Comparison of ENCODE assay signal across 8 cellular contexts in genomic region chr22:46731246-46732040, GRCh38. TPM values are rescaled to one million over a fixed set of nuclear protein-coding genes. Genes with fewer than 3 reads are reported as not detected.
DNase-seq lines count a peak whose midpoint lies in the region; ATAC-seq and TF ChIP-seq lines count a peak whose summit lies in the region.

No MANE protein-coding gene starts in this region.

- H3K4me1 Mint-ChIP-seq in CD14-positive monocyte, result peaks cover 31% of the 10 kb centered on the region
- H3K4me1 Mint-ChIP-seq in dendritic cell treated with granulocyte-macrophage colony-stimulating factor and Interleukin-4, amounts not matched to agents 40 ng/mL and 50 ng/mL, for 4 days (ENCODE audit: low read depth), result peaks cover 70% of the 10 kb centered on the region
- H3K4me1 Mint-ChIP-seq in natural killer cell treated with Interleukin-12 subunit alpha and Interleukin-12 subunit beta and Interleukin-15 and Interleukin-18, amount 100 ng/mL, for 72 hours (ENCODE audit: low read depth in 2 of 2), result peaks cover 28 to 41% of the 10 kb centered on the region in 2 donors

- peaks cover 0 to 1% (median 0%) of the 10 kb centered on the region in 3 donors for H3K27me3 Mint-ChIP-seq in CD14-positive monocyte (ENCODE audit: low read depth in 3 of 3)
- H3K27me3 Mint-ChIP-seq in dendritic cell treated with granulocyte-macrophage colony-stimulating factor and Interleukin-4, amounts not matched to agents 40 ng/mL and 50 ng/mL, for 4 days, result no peaks in the 10 kb centered on the region
- H3K27me3 Mint-ChIP-seq in natural killer cell treated with Interleukin-12 subunit alpha and Interleukin-12 subunit beta and Interleukin-15 and Interleukin-18, amount 100 ng/mL, for 72 hours, result no peaks in the 10 kb centered on the region

- H3K9me3 Mint-ChIP-seq in CD14-positive monocyte, result no peaks in the 10 kb centered on the region
- H3K9me3 Mint-ChIP-seq in dendritic cell treated with granulocyte-macrophage colony-stimulating factor and Interleukin-4, amounts not matched to agents 40 ng/mL and 50 ng/mL, for 4 days, result no peaks in the 10 kb centered on the region
- no peaks in the 10 kb centered on the region for H3K9me3 Mint-ChIP-seq in natural killer cell treated with Interleukin-12 subunit alpha and Interleukin-12 subunit beta and Interleukin-15 and Interleukin-18, amount 100 ng/mL, for 72 hours

- TF ChIP-seq CTCF in CD14-positive monocyte (IDR thresholded peaks at IDR 0.05), result no peak

- H3K27ac Mint-ChIP-seq in CD14-positive monocyte, result peak overlapping the region in 4 of 7 donors; percentile 65 to 83 (median 76)
- H3K27ac Mint-ChIP-seq in dendritic cell treated with granulocyte-macrophage colony-stimulating factor and Interleukin-4, amounts not matched to agents 40 ng/mL and 50 ng/mL, for 4 days, result peak overlapping the region; percentile 42
- H3K27ac Mint-ChIP-seq in natural killer cell treated with Interleukin-12 subunit alpha and Interleukin-12 subunit beta and Interleukin-15 and Interleukin-18, amount 100 ng/mL, for 72 hours, result peak overlapping the region; percentile 32 to 84

- H3K4me3 Mint-ChIP-seq in CD14-positive monocyte, result no peak overlapping the region
- no peak overlapping the region for H3K4me3 Mint-ChIP-seq in dendritic cell treated with granulocyte-macrophage colony-stimulating factor and Interleukin-4, amounts not matched to agents 40 ng/mL and 50 ng/mL, for 4 days
- H3K4me3 Mint-ChIP-seq in natural killer cell treated with Interleukin-12 subunit alpha and Interleukin-12 subunit beta and Interleukin-15 and Interleukin-18, amount 100 ng/mL, for 72 hours, result no peak overlapping the region

- peaks cover 29 to 60% of the 10 kb centered on the region in 2 donors for H3K36me3 Mint-ChIP-seq in CD14-positive monocyte
- peaks cover 71% of the 10 kb centered on the region for H3K36me3 Mint-ChIP-seq in dendritic cell treated with granulocyte-macrophage colony-stimulating factor and Interleukin-4, amounts not matched to agents 40 ng/mL and 50 ng/mL, for 4 days (ENCODE audit: low read depth)
- H3K36me3 Mint-ChIP-seq in natural killer cell treated with Interleukin-12 subunit alpha and Interleukin-12 subunit beta and Interleukin-15 and Interleukin-18, amount 100 ng/mL, for 72 hours, result no peaks in the 10 kb centered on the region

- intact Hi-C loops in CD14-positive monocyte (cut with micrococcal nuclease), result loop anchor here in 1 of 2 donors (10.0 kb wide), 1 partner anchor 137 kb away; no protein-coding TSS in a partner anchor
- intact Hi-C loops in dendritic cell treated with granulocyte-macrophage colony-stimulating factor and Interleukin-4, amounts not matched to agents 40 ng/mL and 50 ng/mL, for 4 days (cut with micrococcal nuclease), result loop anchor here (10.0 kb wide), 1 partner anchor 147 kb away; no protein-coding TSS in a partner anchor

- DNase-seq in CD14-positive monocyte (ENCODE audit: low spot score) (no peak), NCI-H1105 treated with DMSO at 0.1 percent for 48 hours (lab: John Stamatoyannopoulos, UW) (peak; percentile 88), NCI-H2227 (lab: John Stamatoyannopoulos, UW; ENCODE audit: unreplicated experiment) (no peak), COLO829 (ENCODE audit: low spot score) (no peak), NCI-H187 (lab: John Stamatoyannopoulos, UW) (no peak), OCI-M2 (lab: John Stamatoyannopoulos, UW; ENCODE audit: unreplicated experiment) (no peak)
- peak; percentile 47 for DNase-seq in natural killer cell treated with Interleukin-12 subunit alpha and Interleukin-12 subunit beta and Interleukin-15 and Interleukin-18, amount 100 ng/mL, for 72 hours (ENCODE audit: low spot score)

- ATAC-seq in natural killer cell treated with Interleukin-12 subunit alpha and Interleukin-12 subunit beta and Interleukin-15 and Interleukin-18, amount 100 ng/mL, for 72 hours, result no peak

RNA-seq across cellular contexts. Expression of gene CERK, which starts 6.6 kb away (rescaled TPM):
- 10 to 100 TPM; 22.4 to 24.5 TPM for polyA plus RNA-seq in CD14-positive monocyte
- total RNA-seq in natural killer cell treated with Interleukin-12 subunit alpha and Interleukin-12 subunit beta and Interleukin-15 and Interleukin-18, amount 100 ng/mL, for 72 hours, result 10 to 100 TPM; 38.1 to 55.8 TPM

RNA-seq across cellular contexts. Expression of gene TBC1D22A, which starts 31.0 kb away (rescaled TPM):
- 10 to 100 TPM; 25.9 to 29.5 TPM for polyA plus RNA-seq in CD14-positive monocyte
- total RNA-seq in natural killer cell treated with Interleukin-12 subunit alpha and Interleukin-12 subunit beta and Interleukin-15 and Interleukin-18, amount 100 ng/mL, for 72 hours, result 10 to 100 TPM; 31.9 to 43.4 TPM

Comparison
In these comparisons a context has a peak if more than half of its experiments do, and no peak if none do; other contexts are left out.
1. DNase-seq: peak in NCI-H1105 treated with DMSO at 0.1 percent for 48 hours (single experiment) and natural killer cell treated with Interleukin-12 subunit alpha and Interleukin-12 subunit beta and Interleukin-15 and Interleukin-18, amount 100 ng/mL, for 72 hours (single experiment); none in CD14-positive monocyte (single experiment), NCI-H2227 (single experiment), COLO829 (single experiment), NCI-H187 (0 of 2) and OCI-M2 (single experiment).
2. Peak in every context shown above with its lines, with median percentiles within 50 percentile points of each other: H3K27ac Mint-ChIP-seq.